22 cellular contexts compared by ENCODE assay signal in the genomic region with DNA sequence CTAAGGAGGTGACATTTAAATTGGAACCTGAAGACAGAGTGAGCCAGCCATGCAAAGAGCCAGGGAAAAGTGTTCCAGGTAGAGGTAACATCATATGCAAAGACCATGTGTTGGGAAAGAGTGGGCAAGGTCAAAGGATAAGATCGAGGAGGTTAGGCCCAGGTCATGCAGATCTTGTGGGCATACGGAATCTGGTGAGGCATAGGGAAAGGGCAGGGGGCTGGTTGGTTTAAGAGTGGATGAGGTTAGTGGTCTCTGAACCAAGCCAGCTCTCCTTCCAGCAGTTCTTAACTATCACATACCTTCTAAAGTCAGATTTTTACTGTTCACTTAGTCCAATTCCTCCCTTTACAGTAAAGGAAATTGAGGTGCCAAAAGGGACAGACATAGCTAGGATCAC. TPM values are rescaled to one million over a fixed set of nuclear protein-coding genes. Genes with fewer than 3 reads are reported as not detected.
DNase-seq lines count a peak whose midpoint lies in the region; ATAC-seq lines count a peak whose summit lies in the region.
"Had no signal": no experiment of that assay in that cellular context is flagged by ENCODE, and none has a peak within 500 bp of the region (broad histone marks: within the 10 kb centered on the region; RNA-seq: fewer than 3 reads in every experiment).

No MANE protein-coding gene starts in this region.

- CTCF ChIA-PET in activated CD8-positive, alpha-beta memory T cell treated with anti-CD3 and anti-CD28 coated beads, Interleukin-2, amount 10 ng/mL, durations not matched to agents 7 days and 5 days (lab: Charles Lee) = interaction anchor here (1.2 to 8.1 kb wide), 3 partner anchors 16 to 33 kb away, joined by 3 to 72 read pairs (median 58); no protein-coding TSS in a partner anchor

- no peak overlapping the region for H3K27ac Mint-ChIP-seq in activated CD8-positive, alpha-beta memory T cell treated with anti-CD3 and anti-CD28 coated beads, Interleukin-2, amount 10 ng/mL, durations not matched to agents 7 days and 5 days
- peak overlapping the region; percentile 3 for H3K27ac Mint-ChIP-seq in central memory CD8-positive, alpha-beta T cell (ENCODE audit: low read depth)
- H3K27ac Mint-ChIP-seq: IgD-negative memory B cell had no signal

- peaks cover 27% of the 10 kb centered on the region for H3K4me1 Mint-ChIP-seq in activated CD8-positive, alpha-beta memory T cell treated with anti-CD3 and anti-CD28 coated beads, Interleukin-2, amount 10 ng/mL, durations not matched to agents 7 days and 5 days
- peaks cover 16% of the 10 kb centered on the region for H3K4me1 Mint-ChIP-seq in central memory CD8-positive, alpha-beta T cell

- H3K36me3 Mint-ChIP-seq in activated CD8-positive, alpha-beta memory T cell treated with anti-CD3 and anti-CD28 coated beads, Interleukin-2, amount 10 ng/mL, durations not matched to agents 7 days and 5 days = peaks cover 7% of the 10 kb centered on the region
- H3K36me3 Mint-ChIP-seq in central memory CD8-positive, alpha-beta T cell (ENCODE audit: insufficient read depth) = peaks cover 10% of the 10 kb centered on the region

- peak; percentile 14 for DNase-seq in activated CD8-positive, alpha-beta memory T cell treated with anti-CD3 and anti-CD28 coated beads, Interleukin-2, amount 10 ng/mL, durations not matched to agents 7 days and 5 days
- DNase-seq in activated CD8-positive, alpha-beta memory T cell treated with anti-CD3 and anti-CD28 coated beads, Interleukin-2, amount 50 U/mL, for 4 hours = no peak
- DNase-seq in central memory CD8-positive, alpha-beta T cell (ENCODE audit: low spot score in 2 of 2) = no peak
- DNase-seq in mesenteric fat pad (ENCODE audit: low spot score) (peak; percentile 24), ureter (ENCODE audit: low spot score) (peak; percentile 12), DMS53 treated with DMSO at 0.1 percent for 48 hours (lab: John Stamatoyannopoulos, UW; ENCODE audit: unreplicated experiment) (no peak), SHP77 (lab: John Stamatoyannopoulos, UW) (no peak)
- DNase-seq: CD4-positive, CD25-positive, alpha-beta regulatory T cell; DMS153; MM.1S; NCI-H1048; NCI-H1417; NCI-H1694; NCI-H2081; NCI-H2227 treated with DMSO at 0.1 percent for 48 hours; NCI-H510A; NCI-H69; Right ventricle myocardium superior; RPMI8226 had no signal

- no peak for ATAC-seq in activated CD8-positive, alpha-beta memory T cell treated with anti-CD3 and anti-CD28 coated beads, Interleukin-2, amount 10 ng/mL, durations not matched to agents 7 days and 5 days
- no peak for ATAC-seq in central memory CD8-positive, alpha-beta T cell (replicated peaks; ENCODE audit: extremely low read depth, poor library complexity, severe bottlenecking)

- H3K27me3 Mint-ChIP-seq in activated CD8-positive, alpha-beta memory T cell treated with anti-CD3 and anti-CD28 coated beads, Interleukin-2, amount 10 ng/mL, durations not matched to agents 7 days and 5 days = no peaks in the 10 kb centered on the region
- H3K27me3 Mint-ChIP-seq in central memory CD8-positive, alpha-beta T cell = no peaks in the 10 kb centered on the region
- H3K27me3 Mint-ChIP-seq: IgD-negative memory B cell had no signal

- H3K9me3 Mint-ChIP-seq in activated CD8-positive, alpha-beta memory T cell treated with anti-CD3 and anti-CD28 coated beads, Interleukin-2, amount 10 ng/mL, durations not matched to agents 7 days and 5 days (ENCODE audit: low read depth) = no peaks in the 10 kb centered on the region
- H3K9me3 Mint-ChIP-seq in central memory CD8-positive, alpha-beta T cell = no peaks in the 10 kb centered on the region
- H3K9me3 Mint-ChIP-seq: CD4-positive, CD25-positive, alpha-beta regulatory T cell; IgD-negative memory B cell had no signal

- no peak overlapping the region for H3K4me3 Mint-ChIP-seq in activated CD8-positive, alpha-beta memory T cell treated with anti-CD3 and anti-CD28 coated beads, Interleukin-2, amount 10 ng/mL, durations not matched to agents 7 days and 5 days
- no peak overlapping the region for H3K4me3 Mint-ChIP-seq in central memory CD8-positive, alpha-beta T cell

RNA-seq across cellular contexts. Expression of a gene that starts 3.0 kb away (rescaled TPM):
- not detected for total RNA-seq in activated CD8-positive, alpha-beta memory T cell treated with anti-CD3 and anti-CD28 coated beads, Interleukin-2, amount 10 ng/mL, durations not matched to agents 7 days and 5 days
- 17.6 TPM for total RNA-seq in mesenteric fat pad
- 1.8 TPM for total RNA-seq in ureter
- total RNA-seq: A172, H4 had no signal

RNA-seq across cellular contexts. Expression of a gene that starts 13.3 kb away (rescaled TPM):
- 10 to 100 TPM; 39.2 to 58.1 TPM for total RNA-seq in activated CD8-positive, alpha-beta memory T cell treated with anti-CD3 and anti-CD28 coated beads, Interleukin-2, amount 10 ng/mL, durations not matched to agents 7 days and 5 days
- total RNA-seq in mesenteric fat pad (86.8 TPM), ureter (74.5 TPM)

RNA-seq across cellular contexts. Expression of a gene that starts 45.7 kb away (rescaled TPM):
- not detected for total RNA-seq in activated CD8-positive, alpha-beta memory T cell treated with anti-CD3 and anti-CD28 coated beads, Interleukin-2, amount 10 ng/mL, durations not matched to agents 7 days and 5 days
- total RNA-seq in mesenteric fat pad = 2.4 TPM
- total RNA-seq in ureter = 2.4 TPM
- total RNA-seq: CD4-positive, CD25-positive, alpha-beta regulatory T cell had no signal

Comparison
In these comparisons a context has a peak if more than half of its experiments do, and no peak if none do; other contexts are left out.
1. DNase-seq: peak in activated CD8-positive, alpha-beta memory T cell treated with anti-CD3 and anti-CD28 coated beads, Interleukin-2, amount 10 ng/mL, durations not matched to agents 7 days and 5 days (single experiment), mesenteric fat pad (single experiment) and ureter (single experiment); none in activated CD8-positive, alpha-beta memory T cell treated with anti-CD3 and anti-CD28 coated beads, Interleukin-2, amount 50 U/mL, for 4 hours (single experiment), central memory CD8-positive, alpha-beta T cell (0 of 2), DMS53 treated with DMSO at 0.1 percent for 48 hours (single experiment) and SHP77 (0 of 2).